In genomic region chr14:75176142-75176820, GRCh38 we compare ENCODE assay signal across 8 cellular contexts. TPM values are rescaled to one million over a fixed set of nuclear protein-coding genes. Genes with fewer than 3 reads are reported as not detected.
DNase-seq lines count a peak whose midpoint lies in the region; ATAC-seq and TF ChIP-seq lines count a peak whose summit lies in the region.

Gene TMED10 (minus strand): TSS chr14:75176612. CDS start chr14:75176579, 33 bp downstream.

- DNase-seq in AG08396 (ENCODE audit: low spot score) (peak; percentile 88), NCI-H446 treated with DMSO at 0.1 percent for 48 hours (lab: John Stamatoyannopoulos, UW) (peak; percentile 91), dorsolateral prefrontal cortex (peak; percentile 83 to 94 (median 88)), lower leg skin (ENCODE audit: low spot score in 2 of 2) (peak; percentile 88 to 99)
- DNase-seq in activated CD4-positive, alpha-beta T cell treated with anti-CD3 and anti-CD28 coated beads, Interleukin-2, amount 50 U/mL, for 48 hours, result peak; percentile 90 to 92
- DNase-seq in stimulated activated CD4-positive, alpha-beta T cell treated with anti-CD3 and anti-CD28 coated beads, Interleukin-4, amount 100 ng/mL, for 48 hours (ENCODE audit: low read depth in 2 of 2), result peak; percentile 83 to 91

- intact Hi-C loops in dorsolateral prefrontal cortex (cut with DNase I) (loop anchor here (2.0 to 5.0 kb wide), 7 partner anchors 29 to 246 kb away; partner anchors contain the start of gene FOS (in 2 of the 2)), lower leg skin (cut with DNase I; ENCODE audit: low total_unique reads) (no loop called here)

- TF ChIP-seq CTCF in dorsolateral prefrontal cortex (IDR thresholded peaks at IDR 0.05 in 54 of 56, conservative IDR thresholded peaks at IDR 0.05 in 2 of 56; ENCODE audit: low read depth in 1 of 56, partially characterized antibody in 56 of 56), result peak in 44 of 56 donors; percentile 4 to 66 (median 34)
- no peak for TF ChIP-seq CTCF in lower leg skin (IDR thresholded peaks at IDR 0.05)

- H3K4me3 ChIP-seq in dorsolateral prefrontal cortex, result peak within 1 kb of the TSS; percentile 64 to 100 (median 94)
- peak within 1 kb of the TSS; percentile 64 for H3K4me3 ChIP-seq in lower leg skin (ENCODE audit: low read depth, poor library complexity, severe bottlenecking)

- peak in 1 of 2 donors; percentile 48 for TF ChIP-seq POLR2A in lower leg skin (IDR thresholded peaks at IDR 0.05)

- peak; percentile 54 for ATAC-seq in GM18861 (IDR thresholded peaks at IDR 0.05; ENCODE audit: unreplicated experiment)
- ATAC-seq in HG03095 (IDR thresholded peaks at IDR 0.05; ENCODE audit: unreplicated experiment), result peak; percentile 63

- WGBS in lower leg skin, 2 donors, result 0 to 1% methylated on average over 38 to 49 of the region's 49 CpGs

- H3K27me3 ChIP-seq in dorsolateral prefrontal cortex, result no peaks in the 10 kb centered on the region

- peak within 1 kb of the TSS; percentile 88 to 100 (median 98) for H3K27ac ChIP-seq in dorsolateral prefrontal cortex

RNA-seq across cellular contexts. Expression of gene TMED10, which starts in this region (rescaled TPM):
- total RNA-seq in dorsolateral prefrontal cortex (100 to 1,000 TPM; 120 to 287 (median 172) TPM), lower leg skin (100 to 1,000 TPM; 144 to 208 (median 184) TPM)

Comparison
In these comparisons a context has a peak if more than half of its experiments do, and no peak if none do; other contexts are left out.
1. Peak in every context shown above with its lines: DNase-seq, ATAC-seq, H3K4me3 ChIP-seq and H3K27ac ChIP-seq.
2. CTCF ChIP-seq: peak in dorsolateral prefrontal cortex (44 of 56); none in lower leg skin (0 of 3).